Comparison of ENCODE assay signal across 21 cellular contexts in genomic region chr2:42197792-42198191, GRCh38. TPM values are rescaled to one million over a fixed set of nuclear protein-coding genes. Genes with fewer than 3 reads are reported as not detected.
DNase-seq lines count a peak whose midpoint lies in the region; ATAC-seq, FAIRE-seq and TF ChIP-seq lines count a peak whose summit lies in the region.
"Had no signal": no experiment of that assay in that cellular context is flagged by ENCODE, and none has a peak within 500 bp of the region (broad histone marks: within the 10 kb centered on the region; RNA-seq: fewer than 3 reads in every experiment).

No MANE protein-coding gene starts in this region.

- no peak overlapping the region for H3K9ac ChIP-seq in HepG2 (ENCODE audit: insufficient read depth, low read depth, low read length)

- H3K4me1 ChIP-seq in HepG2 (ENCODE audit: insufficient read depth, low read length), result peaks cover 100% of the 10 kb centered on the region
- H3K4me1 ChIP-seq in right lobe of liver, result peaks cover 0 to 38% (median 19%) of the 10 kb centered on the region in 4 donors

- H3K9me3 ChIP-seq in HepG2 (ENCODE audit: low read length) (no peaks in the 10 kb centered on the region), right lobe of liver (no peaks in the 10 kb centered on the region)
- H3K9me3 ChIP-seq: Caco-2, HAP-1 had no signal

- no peaks in the 10 kb centered on the region for H3K27me3 Mint-ChIP-seq in T-helper 1 cell treated with Interleukin-12 subunit alpha and Interleukin-12 subunit beta and Interleukin-4 antibody, amounts not matched to agents 30 μg/mL and 1 μg/mL, for 36 hours (ENCODE audit: low read depth)
- H3K27me3 Mint-ChIP-seq in memory B cell, result no peaks in the 10 kb centered on the region

- peaks cover 74% of the 10 kb centered on the region for H4K20me1 ChIP-seq in HepG2 (ENCODE audit: insufficient read depth, low read length)

- H3K27ac Mint-ChIP-seq in T-helper 1 cell treated with Interleukin-12 subunit alpha and Interleukin-12 subunit beta and Interleukin-4 antibody, amounts not matched to agents 30 μg/mL and 1 μg/mL, for 36 hours, result peak overlapping the region; percentile 17
- H3K27ac Mint-ChIP-seq in memory B cell, result peak overlapping the region; percentile 62

- H3K27me3 ChIP-seq in HepG2 (ENCODE audit: control insufficient read depth in 1 of 2, insufficient read depth in 2 of 2, low read length in 2 of 2), result no peaks in the 10 kb centered on the region
- no peaks in the 10 kb centered on the region for H3K27me3 ChIP-seq in right lobe of liver

- no peaks in the 10 kb centered on the region for H3K9me3 Mint-ChIP-seq in T-helper 1 cell treated with Interleukin-12 subunit alpha and Interleukin-12 subunit beta and Interleukin-4 antibody, amounts not matched to agents 30 μg/mL and 1 μg/mL, for 36 hours
- no peaks in the 10 kb centered on the region for H3K9me3 Mint-ChIP-seq in memory B cell
- H3K9me3 Mint-ChIP-seq: CD14-positive monocyte had no signal

- peaks cover 18% of the 10 kb centered on the region for H3K36me3 Mint-ChIP-seq in T-helper 1 cell treated with Interleukin-12 subunit alpha and Interleukin-12 subunit beta and Interleukin-4 antibody, amounts not matched to agents 30 μg/mL and 1 μg/mL, for 36 hours (ENCODE audit: low read depth)
- H3K36me3 Mint-ChIP-seq in memory B cell, result peaks cover 20% of the 10 kb centered on the region

- H3K4me3 Mint-ChIP-seq in T-helper 1 cell treated with Interleukin-12 subunit alpha and Interleukin-12 subunit beta and Interleukin-4 antibody, amounts not matched to agents 30 μg/mL and 1 μg/mL, for 36 hours, result no peak overlapping the region
- peak overlapping the region; percentile 2 for H3K4me3 Mint-ChIP-seq in memory B cell
- H3K4me3 Mint-ChIP-seq: CD14-positive monocyte had no signal

- POLR2A ChIA-PET in HepG2 (lab: Yijun Ruan, JAX), result no interaction called here

- FAIRE-seq in HepG2 (lab: Jason Lieb, UNC), result no peak

- CTCF ChIA-PET in HepG2 (lab: Yijun Ruan, JAX; ENCODE audit: low intra/inter-chr PET ratio, low total read pairs), result interaction anchor here (2.4 kb wide), 1 partner anchor 101 kb away, joined by 39 read pairs; no protein-coding TSS in a partner anchor

- TF ChIP-seq EP300 in HepG2 (IDR thresholded peaks at IDR 0.05; ENCODE audit: low read depth in 2 of 2, low read length in 2 of 2), result no peak
- TF ChIP-seq EP300 in HepG2 (CRISPR knock-in tag; IDR thresholded peaks at IDR 0.05; ENCODE audit: borderline replicate concordance), result no peak

- no peak for ATAC-seq in HepG2
- no peak for ATAC-seq in right lobe of liver
- ATAC-seq in memory B cell (ENCODE audit: low read depth), result no peak
- no peak for ATAC-seq in GM21619 (IDR thresholded peaks at IDR 0.05; ENCODE audit: unreplicated experiment)

- 87% methylated on average over 1 of the region's 1 CpG for WGBS in HepG2 (ENCODE audit: low lambda C conversion rate)
- WGBS in right lobe of liver (ENCODE audit: insufficient coverage, low coverage, low lambda C conversion rate, missing lambda C conversion rate), result 31% methylated on average over 1 of the region's 1 CpG

- no peak for TF ChIP-seq CTCF in HepG2 (CRISPR knock-in tag; IDR thresholded peaks at IDR 0.05)
- no peak for TF ChIP-seq CTCF in right lobe of liver (IDR thresholded peaks at IDR 0.05)

- BruUV-seq in HepG2 (replicated peaks; lab: Mats Ljungman, UMichigan), result no TSS peak

- peak overlapping the region; percentile 40; the same call in 1 of the 2 replicates for H3K4me2 ChIP-seq in HepG2 (ENCODE audit: low read depth, low read length)
- H3K4me2 ChIP-seq: PC-9 had no signal

- TF ChIP-seq POLR2A in HepG2 (IDR thresholded peaks at IDR 0.05; ENCODE audit: insufficient read depth in 1 of 2, low read depth in 2 of 2, low read length in 2 of 2), result no peak
- no peak for TF ChIP-seq POLR2A in right lobe of liver (IDR thresholded peaks at IDR 0.05)

- in situ Hi-C loops in HepG2 (cut with HindIII; ENCODE audit: extremely low pct_ligation_motif_present, low pct_unique_long_range_greater_than_20kb), result loop anchor here (5.0 to 25.0 kb wide), 2 partner anchors 100 to 335 kb away; no protein-coding TSS in a partner anchor

- intact Hi-C loops in HepG2 (cut with micrococcal nuclease; ENCODE audit: unreplicated experiment) (loop anchor here (5.0 kb wide), 1 partner anchor 345 kb away; no protein-coding TSS in a partner anchor), right lobe of liver (cut with DNase I) (loop anchor here in 1 of 2 donors (10.0 kb wide), 1 partner anchor 103 kb away; no protein-coding TSS in a partner anchor)

- H2AFZ ChIP-seq in HepG2 (ENCODE audit: low read length), result no peak overlapping the region
- H2AFZ ChIP-seq: PC-9 had no signal

- H3K4me1 Mint-ChIP-seq in T-helper 1 cell treated with Interleukin-12 subunit alpha and Interleukin-12 subunit beta and Interleukin-4 antibody, amounts not matched to agents 30 μg/mL and 1 μg/mL, for 36 hours (ENCODE audit: low read depth), result peaks cover 49% of the 10 kb centered on the region
- H3K4me1 Mint-ChIP-seq in memory B cell, result peaks cover 48% of the 10 kb centered on the region

- TF ChIP-seq RAD21 in HepG2 (CRISPR knock-in tag; IDR thresholded peaks at IDR 0.05), result no peak

- H3K36me3 ChIP-seq in HepG2 (replicated peaks in 1 of 2; ENCODE audit: control insufficient read depth in 1 of 2, insufficient read depth in 2 of 2, low read length in 2 of 2), result peaks cover 7 to 25% of the 10 kb centered on the region in 2 experiments
- H3K36me3 ChIP-seq in right lobe of liver, result no peaks in the 10 kb centered on the region
- H3K36me3 ChIP-seq: HAP-1 had no signal

- no peak for DNase-seq in T-helper 1 cell
- DNase-seq in HepG2 (ENCODE audit: low spot score), result no peak
- no peak for DNase-seq in right lobe of liver
- DNase-seq in memory B cell (ENCODE audit: low spot score in 2 of 2), result no peak
- DNase-seq in amniotic stem cell (lab: John Stamatoyannopoulos, UW), result no peak
- no peak for DNase-seq in NCI-H1436 (lab: John Stamatoyannopoulos, UW)
- DNase-seq: Caco-2, IMR-90, NCI-H1048, NCI-H1436 treated with DMSO at 0.1 percent for 48 hours, NCI-H2029, NCI-H345, NCI-H524 treated with DMSO at 0.1 percent for 48 hours, PC-9 had no signal

- peaks cover 98% of the 10 kb centered on the region for H3K79me2 ChIP-seq in HepG2 (ENCODE audit: insufficient read depth, low read length)

- H3K4me3 ChIP-seq in HepG2 (replicated peaks in 1 of 3; ENCODE audit: insufficient read depth in 1 of 3, low read depth in 2 of 3, low read length in 3 of 3) (no peak overlapping the region), right lobe of liver (no peak overlapping the region)
- H3K4me3 ChIP-seq: HAP-1, PC-9 had no signal

- H3K27ac ChIP-seq in HepG2 (ENCODE audit: extremely low read length, insufficient read depth, low read length) (peak overlapping the region; percentile 78), right lobe of liver (no peak overlapping the region)
- H3K27ac ChIP-seq: 22Rv1, HL-60, PC-9, RWPE1 had no signal

TF ChIP-seq in HepG2, 621 proteins besides CTCF, POLR2A, EP300 and RAD21:
- TF ChIP-seq ERF (CRISPR knock-in tag; IDR thresholded peaks at IDR 0.05) (peak; percentile 14; the same call in 1 of the 2 replicates), RBM22 (optimal IDR thresholded peaks at IDR 0.05; ENCODE audit: low read length) (peak; percentile 92), HNRNPUL1 (IDR thresholded peaks at IDR 0.05; ENCODE audit: low read depth, low read length) (no peak), RNF219 (CRISPR knock-in tag; IDR thresholded peaks at IDR 0.05) (0 out of 2 replicates have a peak, but pooled peaks have one; percentile 47), HOXA9 (CRISPR knock-in tag; IDR thresholded peaks at IDR 0.05; ENCODE audit: borderline replicate concordance) (no peak), ZNF615 (CRISPR knock-in tag; IDR thresholded peaks at IDR 0.05; ENCODE audit: borderline replicate concordance) (0 out of 2 replicates have a peak, but pooled peaks have one; percentile 57)

RNA-seq across cellular contexts. Expression of gene EML4, which starts 28.6 kb away (rescaled TPM):
- 243 and 362 TPM in 2 replicates for total RNA-seq in HepG2 (2016; rRNA removed; fragmentation: Illumina TruSeq; extraction: Trizol)
- 33.1 and 38.2 TPM in 2 replicates for total RNA-seq in HepG2 (2016; cell fraction: cytosol; rRNA removed; fragmentation: Illumina TruSeq; extraction: Trizol; ENCODE audit: low read depth)
- 236 and 353 TPM in 2 replicates for total RNA-seq in HepG2 (2016; cell fraction: insoluble cytoplasmic fraction; rRNA removed; fragmentation: Illumina TruSeq; extraction: Trizol)
- total RNA-seq in HepG2 (2016; cell fraction: membrane; rRNA removed; fragmentation: Illumina TruSeq; extraction: Trizol), result 84.2 and 89.8 TPM in 2 replicates
- 261 and 283 TPM in 2 replicates for total RNA-seq in HepG2 (2016; cell fraction: nucleus; rRNA removed; fragmentation: Illumina TruSeq; extraction: Trizol)
- polyA plus RNA-seq in HepG2 (2011; rRNA removed), result 355 and 476 TPM in 2 replicates
- polyA plus RNA-seq in HepG2 (2011; cell fraction: cytosol; rRNA removed), result 199 and 296 TPM in 2 replicates
- 364 and 369 TPM in 2 replicates for polyA plus RNA-seq in HepG2 (2011; cell fraction: nucleus; rRNA removed)
- 244 and 400 TPM in 2 replicates for polyA plus RNA-seq in HepG2 (2012)
- polyA plus RNA-seq in HepG2 (2016; cell fraction: cytosol; fragmentation: Illumina TruSeq; extraction: Trizol; ENCODE audit: low read depth), result 6.9 and 8.0 TPM in 2 replicates
- polyA plus RNA-seq in HepG2 (2016; cell fraction: insoluble cytoplasmic fraction; fragmentation: Illumina TruSeq; extraction: Trizol; ENCODE audit: low read depth), result 247 and 266 TPM in 2 replicates
- 32.1 and 33.7 TPM in 2 replicates for polyA plus RNA-seq in HepG2 (2016; cell fraction: membrane; fragmentation: Illumina TruSeq; extraction: Trizol; ENCODE audit: low read depth)
- polyA plus RNA-seq in HepG2 (2016; cell fraction: nucleus; fragmentation: Illumina TruSeq; extraction: Trizol; ENCODE audit: insufficient read depth, low read depth), result 219 and 231 TPM in 2 replicates
- 36.9 and 556 TPM in 2 replicates for polyA minus RNA-seq in HepG2 (2011; rRNA and poly(A)+ RNA removed; ENCODE audit: low replicate concordance)
- 400 and 421 TPM in 2 replicates for polyA minus RNA-seq in HepG2 (2011; cell fraction: cytosol; rRNA and poly(A)+ RNA removed)
- 1,279 and 1,350 TPM in 2 replicates for polyA minus RNA-seq in HepG2 (2011; cell fraction: nucleus; rRNA and poly(A)+ RNA removed)
- 10 to 100 TPM; 28.3 to 55.7 (median 36.7) TPM for total RNA-seq in right lobe of liver
